ENCODE assay signal across 10 cellular contexts in genomic region chr4:153156263-153156662, GRCh38. TPM values are rescaled to one million over a fixed set of nuclear protein-coding genes. Genes with fewer than 3 reads are reported as not detected.
DNase-seq lines count a peak whose midpoint lies in the region; ATAC-seq and TF ChIP-seq lines count a peak whose summit lies in the region.
"Had no signal": no experiment of that assay in that cellular context is flagged by ENCODE, and none has a peak within 500 bp of the region (broad histone marks: within the 10 kb centered on the region; RNA-seq: fewer than 3 reads in every experiment).

No MANE protein-coding gene starts in this region.

- H3K4me1 Mint-ChIP-seq in brain, result peaks cover 82% of the 10 kb centered on the region

- H3K36me3 ChIP-seq in SK-N-MC (ENCODE audit: insufficient read depth, low read length), result no peaks in the 10 kb centered on the region
- H3K36me3 ChIP-seq: breast epithelium, SJSA1 had no signal

- DNase-seq in AG04449 (ENCODE audit: low read depth, low spot score), result no peak
- no peak for DNase-seq in SK-N-MC (ENCODE audit: low read depth, low spot score)
- DNase-seq in HuH-7 (ENCODE audit: low spot score), result no peak
- DNase-seq in middle frontal gyrus (ENCODE audit: extremely low spot score, low spot score), result no peak
- no peak for DNase-seq in activated gamma-delta T cell (lab: John Stamatoyannopoulos, UW)

- H3K9me3 ChIP-seq in SK-N-MC (ENCODE audit: low read depth, low read length), result no peaks in the 10 kb centered on the region
- H3K9me3 ChIP-seq: breast epithelium, SJSA1 had no signal

- peak overlapping the region; percentile 65; the same call in 1 of the 2 replicates for H3K27ac ChIP-seq in SK-N-MC
- H3K27ac ChIP-seq: breast epithelium, SJSA1 had no signal

- no peak for ATAC-seq in HG02884 (IDR thresholded peaks at IDR 0.05; ENCODE audit: unreplicated experiment)

- H3K9me3 Mint-ChIP-seq in brain, result no peaks in the 10 kb centered on the region

- POLR2A ChIA-PET in AG04449 (lab: Yijun Ruan, JAX), result no interaction called here

- peaks cover 6% of the 10 kb centered on the region for H3K36me3 Mint-ChIP-seq in brain

- peaks cover 6% of the 10 kb centered on the region for H3K27me3 Mint-ChIP-seq in brain

- CTCF ChIA-PET in AG04449 (lab: Yijun Ruan, JAX), result interaction anchor here (0.9 to 5.6 kb wide), 6 partner anchors 9 to 188 kb away, joined by 3 to 26 read pairs (median 4); no protein-coding TSS in a partner anchor

- peak overlapping the region; percentile 96 to 99 (median 97) for H3K27ac Mint-ChIP-seq in brain

- no peak overlapping the region for H3K9ac ChIP-seq in SK-N-MC (ENCODE audit: insufficient read length)

- H3K4me3 ChIP-seq in AG04449 (ENCODE audit: low read depth, low read length) (no peak overlapping the region), SK-N-MC (peak overlapping the region; percentile 35; the same call in 1 of the 2 replicates)
- H3K4me3 ChIP-seq: breast epithelium, SJSA1 had no signal

- peak overlapping the region; percentile 85 to 96 (median 93) for H3K4me3 Mint-ChIP-seq in brain

- peak; percentile 18 for TF ChIP-seq CTCF in AG04449 (IDR thresholded peaks at IDR 0.05; ENCODE audit: insufficient read depth, low read length, missing control alignments)
- TF ChIP-seq CTCF in GM12874 (IDR thresholded peaks at IDR 0.05; ENCODE audit: insufficient read depth, low read depth, low read length), result 0 out of 2 replicates have a peak, but pooled peaks have one; percentile 14
- TF ChIP-seq CTCF in brain (conservative IDR thresholded peaks at IDR 0.05), result peak in 1 of 2 experiments; percentile 13

RNA-seq across cellular contexts. Expression of gene TRIM2, which starts 48.0 kb away (rescaled TPM):
- 17.8 TPM for polyA plus RNA-seq in brain (ENCODE audit: insufficient read depth, low read depth, low replicate concordance)
